Comparison of ENCODE assay signal across 8 cellular contexts in the genomic region with DNA sequence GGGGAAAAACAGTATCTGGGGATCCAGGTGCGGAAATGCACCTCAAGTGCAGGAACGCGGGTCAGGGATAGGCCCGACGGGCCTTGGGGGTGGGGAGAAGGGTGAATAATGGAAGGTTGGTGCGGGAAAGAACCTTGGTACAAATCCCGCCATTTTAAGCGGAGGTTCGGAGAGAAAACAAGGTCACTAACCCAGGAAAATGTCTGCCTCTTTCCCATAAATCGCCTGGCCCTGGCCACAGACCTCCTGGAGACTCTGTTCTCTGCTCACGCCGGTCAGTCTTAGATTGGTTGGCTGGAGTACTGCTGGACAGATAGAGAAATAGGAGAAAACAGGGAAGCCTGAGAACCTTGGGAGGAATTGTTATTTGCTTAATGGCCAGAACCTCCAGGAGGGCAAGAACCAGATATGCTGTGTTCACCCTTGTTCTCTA. TPM values are rescaled to one million over a fixed set of nuclear protein-coding genes. Genes with fewer than 3 reads are reported as not detected.
DNase-seq lines count a peak whose midpoint lies in the region; ATAC-seq lines count a peak whose summit lies in the region.

No MANE protein-coding gene starts in this region.

- WGBS in mesodermal cell (ENCODE audit: insufficient coverage in 2 of 2), 2 experiments, result 90 to 95% methylated on average over 11 to 12 of the region's 12 CpGs
- 33 to 39% methylated on average over 12 of the region's 12 CpGs for WGBS in aorta, 2 donors

- H3K27ac ChIP-seq in mesodermal cell (ENCODE audit: low read depth, low read length, severe bottlenecking), result peak overlapping the region; percentile 95
- H3K27ac ChIP-seq in aorta (ENCODE audit: low read depth in 1 of 2, low read length in 2 of 2), result peak overlapping the region; percentile 89 to 100

- DNase-seq in COLO668 (lab: John Stamatoyannopoulos, UW; ENCODE audit: unreplicated experiment), result peak; percentile 71
- peak; percentile 54 for DNase-seq in NCI-H146 treated with DMSO at 0.1 percent for 48 hours (lab: John Stamatoyannopoulos, UW; ENCODE audit: unreplicated experiment)
- peak; percentile 72 for DNase-seq in cerebellar cortex (ENCODE audit: low spot score)
- DNase-seq in aorta, result peak in 1 of 2 donors; percentile 53
- no peak for DNase-seq in germinal center (ENCODE audit: low spot score)

- peak; percentile 28 for ATAC-seq in aorta (ENCODE audit: low FRiP score)
- no peak for ATAC-seq in HG03442 (IDR thresholded peaks at IDR 0.05; ENCODE audit: unreplicated experiment)
- ATAC-seq in GM21390 (IDR thresholded peaks at IDR 0.05; ENCODE audit: unreplicated experiment), result no peak

- H3K4me1 ChIP-seq in mesodermal cell (ENCODE audit: control insufficient read depth, insufficient read depth, low read length, poor library complexity, severe bottlenecking), result peaks cover 20% of the 10 kb centered on the region
- H3K4me1 ChIP-seq in aorta (ENCODE audit: control insufficient read depth in 1 of 2, insufficient read depth in 2 of 2, low read length in 2 of 2), result peaks cover 0 to 6% of the 10 kb centered on the region in 2 donors

- no peak overlapping the region for H3K4me3 ChIP-seq in mesodermal cell (ENCODE audit: extremely low read depth, insufficient read depth, low read length, poor library complexity, severe bottlenecking)
- H3K4me3 ChIP-seq in aorta (ENCODE audit: low read length in 2 of 2), result peak overlapping the region; percentile 75 to 93

- intact Hi-C loops in aorta (cut with DNase I), result loop anchor here in 1 of 2 donors (2.0 kb wide), 1 partner anchor 25 kb away; the partner anchor contains the start of gene FAM200B

- no peaks in the 10 kb centered on the region for H3K27me3 ChIP-seq in aorta (ENCODE audit: control insufficient read depth in 1 of 2, insufficient read depth in 2 of 2, low read length in 1 of 2)

- H3K9me3 ChIP-seq in mesodermal cell (ENCODE audit: control insufficient read depth, low read length) (no peaks in the 10 kb centered on the region), aorta (ENCODE audit: control insufficient read depth, low read length) (no peaks in the 10 kb centered on the region)

- H3K36me3 ChIP-seq in mesodermal cell (ENCODE audit: control insufficient read depth, insufficient read depth, low read length) (peaks cover 37% of the 10 kb centered on the region), aorta (ENCODE audit: control insufficient read depth in 1 of 2, insufficient read depth in 2 of 2, low read length in 1 of 2) (no peaks in the 10 kb centered on the region)

RNA-seq across cellular contexts. Expression of gene FBXL5, which starts 0.9 kb away (rescaled TPM):
- polyA plus RNA-seq in mesodermal cell (2013, experiment 1 of 2), result 81.9 TPM
- polyA plus RNA-seq in mesodermal cell (2013, experiment 2 of 2), result 78.0 TPM
- 10 to 100 TPM; 69.3 to 81.1 TPM for total RNA-seq in aorta
- 10 to 100 TPM; 71.6 to 77.9 TPM for polyA plus RNA-seq in aorta

RNA-seq across cellular contexts. Expression of gene FAM200B, which starts 25.6 kb away (rescaled TPM):
- polyA plus RNA-seq in mesodermal cell (2013, experiment 1 of 2), result 57.9 TPM
- 63.9 TPM for polyA plus RNA-seq in mesodermal cell (2013, experiment 2 of 2)
- 10 to 100 TPM; 23.0 to 35.6 TPM for total RNA-seq in aorta
- polyA plus RNA-seq in aorta, result 100 to 1,000 TPM in 1 of 2 donors, 10 to 100 TPM in 1; 42.2 to 116 TPM

RNA-seq across cellular contexts. Expression of gene BST1, which starts 46.8 kb away (rescaled TPM):
- 4.0 TPM for polyA plus RNA-seq in mesodermal cell (2013, experiment 1 of 2)
- polyA plus RNA-seq in mesodermal cell (2013, experiment 2 of 2), result 3.1 TPM
- total RNA-seq in aorta, result 10 to 100 TPM in 1 of 2 donors, 1 to 10 TPM in 1; 9.3 to 13.7 TPM
- polyA plus RNA-seq in aorta, result 10 to 100 TPM in 1 of 2 donors, 1 to 10 TPM in 1; 4.6 to 18.5 TPM
